8 cellular contexts compared by ENCODE assay signal in the genomic region with DNA sequence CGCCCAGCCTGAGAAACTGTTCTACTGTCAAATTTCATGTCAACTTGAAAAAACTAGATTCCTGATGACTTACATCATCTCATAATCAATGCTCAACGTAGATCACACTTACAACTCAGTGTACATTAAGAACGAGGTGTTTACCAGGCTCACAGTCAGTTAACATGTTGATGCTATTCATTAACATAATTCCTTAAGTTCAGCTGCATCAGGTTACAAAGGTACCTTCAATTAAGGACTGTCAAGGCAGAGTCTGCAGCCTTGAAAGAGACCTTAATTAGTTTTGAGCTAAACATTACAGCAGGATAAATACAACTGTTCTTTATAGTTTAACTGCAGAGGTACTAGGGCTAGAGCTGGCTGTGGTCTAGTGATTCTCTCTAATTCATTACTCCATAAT. TPM values are rescaled to one million over a fixed set of nuclear protein-coding genes. Genes with fewer than 3 reads are reported as not detected.
DNase-seq lines count a peak whose midpoint lies in the region; FAIRE-seq and TF ChIP-seq lines count a peak whose summit lies in the region.

No MANE protein-coding gene starts in this region.

- no TSS peak for BruUV-seq in PC-9 (replicated peaks; lab: Mats Ljungman, UMichigan)

- no peaks in the 10 kb centered on the region for H3K9me3 ChIP-seq in PC-9 (ENCODE audit: insufficient read depth, low read depth)

- peaks cover 4% of the 10 kb centered on the region for H3K36me3 ChIP-seq in GM06990 (ENCODE audit: control insufficient read depth, insufficient read depth, low read length)
- H3K36me3 ChIP-seq in PC-9 (ENCODE audit: low read depth) = peaks cover 21% of the 10 kb centered on the region

- H3K4me2 ChIP-seq in PC-9 = peak overlapping the region; percentile 96

- H3K4me3 ChIP-seq in GM06990 (replicated peaks; ENCODE audit: low read depth, low read length) (peak overlapping the region; percentile 94), PC-9 (peak overlapping the region; percentile 80), epithelial cell of proximal tubule (ENCODE audit: low read depth, low read length) (peak overlapping the region; percentile 96), retinal pigment epithelial cell (ENCODE audit: low read length) (peak overlapping the region; percentile 90)

- no peaks in the 10 kb centered on the region for H3K9me2 ChIP-seq in PC-9 (ENCODE audit: insufficient read depth)

- H4K20me1 ChIP-seq in PC-9 (ENCODE audit: insufficient read depth) = peaks cover 19% of the 10 kb centered on the region

- H2AFZ ChIP-seq in PC-9 = no peak overlapping the region

- intact Hi-C loops in PC-9 (cut with micrococcal nuclease; ENCODE audit: unreplicated experiment) = no loop called here

- H3K4me1 ChIP-seq in PC-9 (replicated peaks; ENCODE audit: insufficient read depth) = peaks cover 20% of the 10 kb centered on the region

- TF ChIP-seq CTCF in GM06990 (IDR thresholded peaks at IDR 0.05; ENCODE audit: insufficient read depth, low read length, poor library complexity, severe bottlenecking) = no peak
- TF ChIP-seq CTCF in PC-9 (conservative IDR thresholded peaks at IDR 0.05) = no peak
- no peak for TF ChIP-seq CTCF in epithelial cell of proximal tubule (conservative IDR thresholded peaks at IDR 0.05; ENCODE audit: low read depth, low read length)
- no peak for TF ChIP-seq CTCF in retinal pigment epithelial cell (conservative IDR thresholded peaks at IDR 0.05; ENCODE audit: low read depth, low read length)

- H3K27ac ChIP-seq in PC-9 = no peak overlapping the region

- DNase-seq in GM06990 (ENCODE audit: extremely low read depth, insufficient read length) (no peak), PC-9 (peak in 1 of 2 experiments; percentile 52), epithelial cell of proximal tubule (ENCODE audit: low read depth) (no peak), retinal pigment epithelial cell (ENCODE audit: low read depth) (no peak), hepatic stellate cell (ENCODE audit: low spot score) (no peak), urothelium cell line (ENCODE audit: low spot score) (no peak), hypothalamus (lab: John Stamatoyannopoulos, UW) (no peak)
- DNase-seq in stimulated activated CD8-positive, alpha-beta memory T cell treated with anti-CD3 and anti-CD28 coated beads, Interleukin-4, amount 100 ng/mL, for 48 hours = no peak

- FAIRE-seq in urothelium cell line (lab: Jason Lieb, UNC) = no peak

- H3F3A ChIP-seq in PC-9 (ENCODE audit: insufficient read depth, low read depth) = peaks cover 17% of the 10 kb centered on the region; the same call in 1 of the 2 replicates

- POLR2A ChIA-PET in PC-9 (lab: Charles Lee; ENCODE audit: unreplicated experiment) = no interaction called here

- CTCF ChIA-PET in PC-9 (lab: Charles Lee) = interaction anchor here (1.3 kb wide), 1 partner anchor 18 kb away, joined by 3 read pairs; no protein-coding TSS in a partner anchor

- H3K27me3 ChIP-seq in GM06990 (replicated peaks; ENCODE audit: control insufficient read depth, insufficient read depth, low read length) (no peaks in the 10 kb centered on the region), PC-9 (ENCODE audit: insufficient read depth, low read depth) (no peaks in the 10 kb centered on the region)

- H3K79me2 ChIP-seq in PC-9 (ENCODE audit: low read depth) = peaks cover 63% of the 10 kb centered on the region

RNA-seq across cellular contexts. Expression of a gene that starts 1.9 kb away (rescaled TPM):
- 26.2 and 29.7 TPM in 2 replicates for total RNA-seq in PC-9 (2021)
- total RNA-seq in epithelial cell of proximal tubule = 37.8 and 43.6 TPM in 2 replicates
